Comparison of ENCODE assay signal across 25 cellular contexts in the genomic region with DNA sequence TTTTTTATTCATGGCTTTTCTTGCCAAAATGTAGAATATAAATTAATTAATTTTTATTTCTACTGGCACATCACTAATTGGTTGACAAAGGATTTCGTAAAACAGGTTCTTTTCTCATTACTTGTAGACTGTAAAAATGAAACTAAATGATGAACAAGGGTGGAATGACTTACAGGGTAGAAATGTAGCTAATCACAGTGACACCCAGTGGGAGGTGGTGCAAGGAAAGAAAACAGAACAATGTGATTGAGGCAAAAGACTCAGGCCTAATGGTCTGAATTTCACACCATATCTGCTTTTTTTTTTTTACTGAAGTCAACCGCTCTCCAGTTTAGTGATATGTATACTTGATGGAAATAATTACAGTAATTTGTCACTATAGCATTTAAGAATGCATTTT. TPM values are rescaled to one million over a fixed set of nuclear protein-coding genes. Genes with fewer than 3 reads are reported as not detected.
DNase-seq lines count a peak whose midpoint lies in the region; ATAC-seq and TF ChIP-seq lines count a peak whose summit lies in the region.
"Had no signal": no experiment of that assay in that cellular context is flagged by ENCODE, and none has a peak within 500 bp of the region (broad histone marks: within the 10 kb centered on the region; RNA-seq: fewer than 3 reads in every experiment).

No MANE protein-coding gene starts in this region.

- TF ChIP-seq CTCF in GM12865 (IDR thresholded peaks at IDR 0.05; ENCODE audit: insufficient read depth, low read depth, low read length, missing control alignments): no peak
- peak; percentile 36 for TF ChIP-seq CTCF in VCaP (conservative IDR thresholded peaks at IDR 0.05)
- peak; percentile 30 for TF ChIP-seq CTCF in neural progenitor cell (IDR thresholded peaks at IDR 0.05)

- H3K4me3 Mint-ChIP-seq in neural progenitor cell: no peak overlapping the region
- H3K4me3 Mint-ChIP-seq in T-helper 17 cell: no peak overlapping the region
- H3K4me3 Mint-ChIP-seq: B cell, nephron progenitor cell had no signal

- H3K36me3 Mint-ChIP-seq in neural progenitor cell (no peaks in the 10 kb centered on the region), T-helper 17 cell (ENCODE audit: low read depth) (no peaks in the 10 kb centered on the region)

- no peaks in the 10 kb centered on the region for H3F3A ChIP-seq in neural progenitor cell (ENCODE audit: low read depth)

- H3K9me3 ChIP-seq in neural progenitor cell (ENCODE audit: low read depth) (no peaks in the 10 kb centered on the region), T-helper 17 cell (ENCODE audit: control insufficient read depth, low read length, poor library complexity, severe bottlenecking) (no peaks in the 10 kb centered on the region)
- H3K9me3 ChIP-seq: adrenal gland, psoas muscle, spleen, upper lobe of right lung had no signal

- H3K4me1 ChIP-seq in neural progenitor cell: peaks cover 8% of the 10 kb centered on the region
- H3K4me1 ChIP-seq: adrenal gland, psoas muscle, spleen, upper lobe of right lung had no signal

- H4K20me1 ChIP-seq in neural progenitor cell (ENCODE audit: low read depth): no peaks in the 10 kb centered on the region

- H3K9me3 Mint-ChIP-seq in neural progenitor cell: no peaks in the 10 kb centered on the region
- H3K9me3 Mint-ChIP-seq: nephron progenitor cell had no signal

- no peak overlapping the region for H2AFZ ChIP-seq in neural progenitor cell (replicated peaks)

- H3K4me3 ChIP-seq in GM12865 (ENCODE audit: low read depth, low read length) (no peak overlapping the region), neural progenitor cell (no peak overlapping the region)
- H3K4me3 ChIP-seq: adrenal gland, psoas muscle, spleen, upper lobe of right lung had no signal

- H3K27ac ChIP-seq in VCaP (no peak overlapping the region), neural progenitor cell (no peak overlapping the region)
- H3K27ac ChIP-seq: adrenal gland, psoas muscle, spleen, upper lobe of right lung had no signal

- peak; percentile 0 for DNase-seq in GM12865 (ENCODE audit: low read depth)
- DNase-seq in neural progenitor cell (ENCODE audit: low spot score): peak; percentile 29
- DNase-seq in DMS153 (lab: John Stamatoyannopoulos, UW): no peak
- no peak for DNase-seq in SKM-1 (lab: John Stamatoyannopoulos, UW; ENCODE audit: unreplicated experiment)
- no peak for DNase-seq in T-helper 17 cell
- DNase-seq: activated CD4-positive, alpha-beta T cell treated with anti-CD3 and anti-CD28 coated beads, Interleukin-2, amount 50 U/mL, for 1 hour; activated CD8-positive, alpha-beta memory T cell treated with anti-CD3 and anti-CD28 coated beads, Interleukin-2, amount 50 U/mL, for 48 hours; activated gamma-delta T cell; adrenal gland; dermis blood vessel endothelial cell; erythroblast; foreskin melanocyte; GF-D8; left cardiac atrium; NCI-H2171; NCI-H526 treated with DMSO at 0.1 percent for 48 hours; nephron progenitor cell; psoas muscle; spleen; upper lobe of right lung had no signal

- ATAC-seq in HG03432 (IDR thresholded peaks at IDR 0.05; ENCODE audit: unreplicated experiment): peak; percentile 68
- no peak for ATAC-seq in T-helper 17 cell
- ATAC-seq: left cardiac atrium, Panc1, psoas muscle, upper lobe of right lung had no signal

- H3K4me1 Mint-ChIP-seq in neural progenitor cell (no peaks in the 10 kb centered on the region), T-helper 17 cell (no peaks in the 10 kb centered on the region)
- H3K4me1 Mint-ChIP-seq: B cell, nephron progenitor cell had no signal

- H3K36me3 ChIP-seq in neural progenitor cell: no peaks in the 10 kb centered on the region
- H3K36me3 ChIP-seq: adrenal gland, spleen, upper lobe of right lung had no signal

- H3K4me2 ChIP-seq in neural progenitor cell: no peak overlapping the region

- H3K27me3 Mint-ChIP-seq in neural progenitor cell (ENCODE audit: insufficient read depth, low read depth) (peaks cover 2% of the 10 kb centered on the region), T-helper 17 cell (no peaks in the 10 kb centered on the region)
- H3K27me3 Mint-ChIP-seq: B cell had no signal

- no peaks in the 10 kb centered on the region for H3K79me2 ChIP-seq in neural progenitor cell (ENCODE audit: low read depth)

- no peaks in the 10 kb centered on the region for H3K27me3 ChIP-seq in neural progenitor cell
- H3K27me3 ChIP-seq: adrenal gland, spleen, upper lobe of right lung had no signal

- H3K27ac Mint-ChIP-seq in neural progenitor cell: no peak overlapping the region
- no peak overlapping the region for H3K27ac Mint-ChIP-seq in T-helper 17 cell
- H3K27ac Mint-ChIP-seq: B cell, nephron progenitor cell had no signal

- H3K9ac ChIP-seq in neural progenitor cell: no peak overlapping the region

RNA-seq across cellular contexts. Expression of a gene that starts 28.9 kb away (rescaled TPM):
- total RNA-seq in neural progenitor cell (ENCODE audit: low replicate concordance) (0.19 and 0.64 TPM in 2 replicates), T-helper 17 cell (not detected)
- total RNA-seq: B cell, bronchial epithelial cell, dermis blood vessel endothelial cell, left cardiac atrium, psoas muscle, upper lobe of right lung had no signal

Comparison
In these comparisons a context has a peak if more than half of its experiments do, and no peak if none do; other contexts are left out.
1. DNase-seq: peak in GM12865 (single experiment) and neural progenitor cell (single experiment); none in DMS153 (single experiment), SKM-1 (single experiment) and T-helper 17 cell (0 of 3).